In genomic region chr14:70514168-70515069, GRCh38 we compare ENCODE assay signal across 17 cellular contexts. TPM values are rescaled to one million over a fixed set of nuclear protein-coding genes. Genes with fewer than 3 reads are reported as not detected.
DNase-seq lines count a peak whose midpoint lies in the region; ATAC-seq, FAIRE-seq and TF ChIP-seq lines count a peak whose summit lies in the region.
"Had no signal": no experiment of that assay in that cellular context is flagged by ENCODE, and none has a peak within 500 bp of the region (broad histone marks: within the 10 kb centered on the region; RNA-seq: fewer than 3 reads in every experiment).

No MANE protein-coding gene starts in this region.

- TF ChIP-seq POLR2A in GM12891 (IDR thresholded peaks at IDR 0.05; ENCODE audit: low read depth, low read length) = no peak

- no peak for TF ChIP-seq EP300 in SK-N-SH (IDR thresholded peaks at IDR 0.05; ENCODE audit: borderline replicate concordance in 1 of 2, low read depth in 1 of 2, low read length in 1 of 2)

- no peaks in the 10 kb centered on the region for H3K9me2 ChIP-seq in SK-N-SH

- peak; percentile 23 for FAIRE-seq in GM12891 (lab: Jason Lieb, UNC)
- FAIRE-seq: bronchial epithelial cell, islet of Langerhans had no signal

- ATAC-seq in CD4-positive, CD25-positive, alpha-beta regulatory T cell (ENCODE audit: low read depth in 2 of 2) = no peak
- ATAC-seq in HG03520 (IDR thresholded peaks at IDR 0.05; ENCODE audit: unreplicated experiment) = no peak
- ATAC-seq: GM23338 had no signal

- no peak overlapping the region for H2AFZ ChIP-seq in SK-N-SH (ENCODE audit: low read depth)
- H2AFZ ChIP-seq: GM23338, neural progenitor cell had no signal

- H3K79me2 ChIP-seq in SK-N-SH (ENCODE audit: insufficient read depth) = no peaks in the 10 kb centered on the region

- peaks cover 9% of the 10 kb centered on the region for H3K36me3 Mint-ChIP-seq in CD4-positive, CD25-positive, alpha-beta regulatory T cell
- H3K36me3 Mint-ChIP-seq: neural progenitor cell had no signal

- H3K4me3 Mint-ChIP-seq in CD4-positive, CD25-positive, alpha-beta regulatory T cell = peak overlapping the region in 1 of 4 donors; percentile 27
- H3K4me3 Mint-ChIP-seq: GM23338, memory B cell, neural progenitor cell had no signal

- CTCF ChIA-PET in SK-N-SH (lab: Yijun Ruan, JAX) = interaction anchor here (1.1 kb wide), 1 partner anchor 15 kb away, joined by 3 read pairs; no protein-coding TSS in a partner anchor

- no peak for TF ChIP-seq RAD21 in SK-N-SH (IDR thresholded peaks at IDR 0.05; ENCODE audit: low read length)

- H3K27me3 ChIP-seq in CD4-positive, CD25-positive, alpha-beta regulatory T cell (ENCODE audit: control insufficient read depth, insufficient read depth, low read length) = no peaks in the 10 kb centered on the region
- no peaks in the 10 kb centered on the region for H3K27me3 ChIP-seq in SK-N-SH (ENCODE audit: insufficient read depth)
- H3K27me3 ChIP-seq: esophagus squamous epithelium, MG63, neural progenitor cell had no signal

- H3K9ac ChIP-seq in SK-N-SH = no peak overlapping the region
- H3K9ac ChIP-seq: neural progenitor cell had no signal

- DNase-seq in CD4-positive, CD25-positive, alpha-beta regulatory T cell = peak in 1 of 3 donors; percentile 32
- DNase-seq in GM12891 (ENCODE audit: insufficient read length, low spot score) (no peak), NOMO-1 treated with dmso at 0.1 percent for 144 hours (lab: John Stamatoyannopoulos, UW; ENCODE audit: unreplicated experiment) (peak; percentile 13), amniotic epithelial cell (ENCODE audit: low read depth) (peak; percentile 9), SK-N-SH (no peak), NCI-H2196 (lab: John Stamatoyannopoulos, UW; ENCODE audit: unreplicated experiment) (no peak)
- DNase-seq: activated naive CD4-positive, alpha-beta T cell treated with Interleukin-2 at 50 U/mL for 16 hours; esophagus squamous epithelium; MG63; stimulated activated CD4-positive, alpha-beta T cell treated with anti-CD3 and anti-CD28 coated beads, Interleukin-15, amount 100 ng/mL, for 24 hours had no signal

- peaks cover 2 to 3% of the 10 kb centered on the region in 2 experiments for H3K9me3 ChIP-seq in CD4-positive, CD25-positive, alpha-beta regulatory T cell (ENCODE audit: control insufficient read depth in 2 of 2, low read length in 2 of 2)
- H3K9me3 ChIP-seq in SK-N-SH = 0 out of 2 replicates have a peak, but pooled peaks cover 7% of the 10 kb centered on the region
- H3K9me3 ChIP-seq: MG63 had no signal

- H3K36me3 ChIP-seq in CD4-positive, CD25-positive, alpha-beta regulatory T cell (ENCODE audit: control insufficient read depth, insufficient read depth, low read length) = no peaks in the 10 kb centered on the region
- no peaks in the 10 kb centered on the region for H3K36me3 ChIP-seq in SK-N-SH (replicated peaks in 1 of 2; ENCODE audit: control insufficient read depth in 1 of 2, insufficient read depth in 2 of 2, low read length in 1 of 2)
- H3K36me3 ChIP-seq: esophagus squamous epithelium, MG63, neural progenitor cell had no signal

- peak overlapping the region; percentile 27 to 72 (median 27) for H3K27ac Mint-ChIP-seq in CD4-positive, CD25-positive, alpha-beta regulatory T cell
- H3K27ac Mint-ChIP-seq: GM23338, memory B cell, neural progenitor cell had no signal

- 31% methylated on average over 4 of the region's 4 CpGs for WGBS in SK-N-SH (ENCODE audit: low lambda C conversion rate)

- peaks cover 0 to 6% (median 0%) of the 10 kb centered on the region in 7 donors for H3K9me3 Mint-ChIP-seq in CD4-positive, CD25-positive, alpha-beta regulatory T cell

- H3K4me1 ChIP-seq in CD4-positive, CD25-positive, alpha-beta regulatory T cell (ENCODE audit: control insufficient read depth, insufficient read depth, low read length, poor library complexity, severe bottlenecking) = peaks cover 8% of the 10 kb centered on the region
- no peaks in the 10 kb centered on the region for H3K4me1 ChIP-seq in SK-N-SH (ENCODE audit: control insufficient read depth in 1 of 2, insufficient read depth in 2 of 2, low read depth in 1 of 2, low read length in 1 of 2)
- H3K4me1 ChIP-seq: esophagus squamous epithelium, neural progenitor cell had no signal

- no peak overlapping the region for H3K4me2 ChIP-seq in SK-N-SH
- H3K4me2 ChIP-seq: GM23338, neural progenitor cell had no signal

- no peaks in the 10 kb centered on the region for H3F3A ChIP-seq in SK-N-SH (replicated peaks; ENCODE audit: insufficient read depth)

- H3K27me3 Mint-ChIP-seq in CD4-positive, CD25-positive, alpha-beta regulatory T cell = no peaks in the 10 kb centered on the region
- H3K27me3 Mint-ChIP-seq: memory B cell had no signal

- H3K4me3 ChIP-seq in CD4-positive, CD25-positive, alpha-beta regulatory T cell (ENCODE audit: low read depth, low read length) = peak overlapping the region; percentile 43
- H3K4me3 ChIP-seq in SK-N-SH (ENCODE audit: low read depth in 2 of 2, low read length in 1 of 2) = no peak overlapping the region
- H3K4me3 ChIP-seq: esophagus squamous epithelium, GM23338, MG63, neural progenitor cell had no signal

- TF ChIP-seq CTCF in SK-N-SH (IDR thresholded peaks at IDR 0.05) = no peak

- peaks cover 7 to 22% (median 15%) of the 10 kb centered on the region in 4 donors for H3K4me1 Mint-ChIP-seq in CD4-positive, CD25-positive, alpha-beta regulatory T cell
- H3K4me1 Mint-ChIP-seq: GM23338, neural progenitor cell had no signal

- H3K27ac ChIP-seq in CD4-positive, CD25-positive, alpha-beta regulatory T cell (ENCODE audit: insufficient read depth, low read length, poor library complexity, severe bottlenecking) = no peak overlapping the region
- H3K27ac ChIP-seq in SK-N-SH (ENCODE audit: low read depth in 2 of 2, low read length in 1 of 2) = no peak overlapping the region
- H3K27ac ChIP-seq: C4-2B, esophagus squamous epithelium, neural progenitor cell had no signal

- no peaks in the 10 kb centered on the region for H4K20me1 ChIP-seq in SK-N-SH (ENCODE audit: insufficient read depth)

- POLR2A ChIA-PET in SK-N-SH (lab: Yijun Ruan, JAX) = no interaction called here

TF ChIP-seq in GM12891, 5 proteins besides CTCF, POLR2A, EP300 and RAD21:
- TF ChIP-seq POU2F2 (IDR thresholded peaks at IDR 0.05; ENCODE audit: low read depth, low read length) (no peak), PAX5 (IDR thresholded peaks at IDR 0.05; ENCODE audit: insufficient read depth, low read length, severe bottlenecking) (no peak), SPI1 (IDR thresholded peaks at IDR 0.05; ENCODE audit: low read depth, low read length) (no peak)
TF ChIP-seq in GM12891: peak in this region for 0.

TF ChIP-seq in SK-N-SH, 30 proteins besides CTCF, POLR2A, EP300 and RAD21:
- TF ChIP-seq YY1 (IDR thresholded peaks at IDR 0.05; ENCODE audit: low read depth) = no peak
- TF ChIP-seq, protein P1, sequence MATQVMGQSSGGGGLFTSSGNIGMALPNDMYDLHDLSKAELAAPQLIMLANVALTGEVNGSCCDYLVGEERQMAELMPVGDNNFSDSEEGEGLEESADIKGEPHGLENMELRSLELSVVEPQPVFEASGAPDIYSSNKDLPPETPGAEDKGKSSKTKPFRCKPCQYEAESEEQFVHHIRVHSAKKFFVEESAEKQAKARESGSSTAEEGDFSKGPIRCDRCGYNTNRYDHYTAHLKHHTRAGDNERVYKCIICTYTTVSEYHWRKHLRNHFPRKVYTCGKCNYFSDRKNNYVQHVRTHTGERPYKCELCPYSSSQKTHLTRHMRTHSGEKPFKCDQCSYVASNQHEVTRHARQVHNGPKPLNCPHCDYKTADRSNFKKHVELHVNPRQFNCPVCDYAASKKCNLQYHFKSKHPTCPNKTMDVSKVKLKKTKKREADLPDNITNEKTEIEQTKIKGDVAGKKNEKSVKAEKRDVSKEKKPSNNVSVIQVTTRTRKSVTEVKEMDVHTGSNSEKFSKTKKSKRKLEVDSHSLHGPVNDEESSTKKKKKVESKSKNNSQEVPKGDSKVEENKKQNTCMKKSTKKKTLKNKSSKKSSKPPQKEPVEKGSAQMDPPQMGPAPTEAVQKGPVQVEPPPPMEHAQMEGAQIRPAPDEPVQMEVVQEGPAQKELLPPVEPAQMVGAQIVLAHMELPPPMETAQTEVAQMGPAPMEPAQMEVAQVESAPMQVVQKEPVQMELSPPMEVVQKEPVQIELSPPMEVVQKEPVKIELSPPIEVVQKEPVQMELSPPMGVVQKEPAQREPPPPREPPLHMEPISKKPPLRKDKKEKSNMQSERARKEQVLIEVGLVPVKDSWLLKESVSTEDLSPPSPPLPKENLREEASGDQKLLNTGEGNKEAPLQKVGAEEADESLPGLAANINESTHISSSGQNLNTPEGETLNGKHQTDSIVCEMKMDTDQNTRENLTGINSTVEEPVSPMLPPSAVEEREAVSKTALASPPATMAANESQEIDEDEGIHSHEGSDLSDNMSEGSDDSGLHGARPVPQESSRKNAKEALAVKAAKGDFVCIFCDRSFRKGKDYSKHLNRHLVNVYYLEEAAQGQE (IDR thresholded peaks at IDR 0.05; ENCODE audit: low read depth, low read length) = no peak

RNA-seq across cellular contexts. Expression of gene ADAM20, which starts 20.4 kb away (rescaled TPM):
- 0.72 TPM for total RNA-seq in CD4-positive, CD25-positive, alpha-beta regulatory T cell
- polyA plus RNA-seq in CD4-positive, CD25-positive, alpha-beta regulatory T cell = not detected
- 0.03 TPM for polyA plus RNA-seq in GM12891 (2012; ENCODE audit: low read depth, missing spikeins)
- 0.05 and 0.15 TPM in 2 replicates for polyA plus RNA-seq in SK-N-SH (2012; rRNA removed)
- polyA plus RNA-seq in SK-N-SH (2012; cell fraction: cytosol; rRNA removed) = 0.03 and 0.05 TPM in 2 replicates
- 0.58 and 0.87 TPM in 2 replicates for polyA plus RNA-seq in SK-N-SH (2012; cell fraction: nucleus; rRNA removed)

Comparison
In these comparisons a context has a peak if more than half of its experiments do, and no peak if none do; other contexts are left out.
1. DNase-seq: peak in NOMO-1 treated with dmso at 0.1 percent for 144 hours (single experiment) and amniotic epithelial cell (single experiment); none in GM12891 (single experiment), SK-N-SH (single experiment) and NCI-H2196 (single experiment).